In genomic region chr15:36831125-36831914, GRCh38 we compare ENCODE assay signal across 10 cellular contexts.
DNase-seq lines count a peak whose midpoint lies in the region; ATAC-seq, FAIRE-seq and TF ChIP-seq lines count a peak whose summit lies in the region.
"Had no signal": no experiment of that assay in that cellular context is flagged by ENCODE, and none has a peak within 500 bp of the region (broad histone marks: within the 10 kb centered on the region; RNA-seq: fewer than 3 reads in every experiment).

No MANE protein-coding gene starts in this region.

- H3K4me3 ChIP-seq in fibroblast of mammary gland (ENCODE audit: control insufficient read depth, low read depth, low read length), result no peak overlapping the region
- H3K4me3 ChIP-seq in ovary, result no peak overlapping the region

- no peaks in the 10 kb centered on the region for H3K9me3 ChIP-seq in ovary

- H3K4me1 ChIP-seq in ovary (ENCODE audit: insufficient read depth), result no peaks in the 10 kb centered on the region

- TF ChIP-seq CTCF in fibroblast of mammary gland (conservative IDR thresholded peaks at IDR 0.05; ENCODE audit: control insufficient read depth, insufficient read depth, low read depth, low read length) (no peak), ovary (IDR thresholded peaks at IDR 0.05) (no peak)

- H3K27ac ChIP-seq in ovary, result no peak overlapping the region

- in situ Hi-C loops in ACHN (cut with HindIII; ENCODE audit: low pct_ligation_motif_present, low pct_unique_long_range_greater_than_20kb, low sequenced_read_pairs), result no loop called here

- FAIRE-seq in GM12892 (lab: Jason Lieb, UNC), result peak; percentile 93

- H3K27me3 ChIP-seq in ovary, result no peaks in the 10 kb centered on the region

- 84 to 87% (median 87%) methylated on average over 2 of the region's 2 CpGs for WGBS in ovary, 3 donors

- TF ChIP-seq POLR2A in GM12892 (IDR thresholded peaks at IDR 0.05; ENCODE audit: low read depth, low read length) (no peak), ovary (IDR thresholded peaks at IDR 0.05) (no peak)

- peak; percentile 5 for DNase-seq in GM12892 (ENCODE audit: insufficient read length)
- DNase-seq in fibroblast of mammary gland (ENCODE audit: low read depth), result peak; percentile 89
- DNase-seq in ovary, result no peak
- no peak for DNase-seq in NCI-H2029 (lab: John Stamatoyannopoulos, UW)
- no peak for DNase-seq in ACHN
- no peak for DNase-seq in stimulated activated naive CD4-positive, alpha-beta T cell (lab: John Stamatoyannopoulos, UW)
- DNase-seq: activated T-cell treated with anti-CD3 and anti-CD28 coated beads, Interleukin-2, amount 50 U/mL, for 1 hour; NCI-H748 treated with DMSO at 0.1 percent for 48 hours had no signal

- ATAC-seq in GM21528 (IDR thresholded peaks at IDR 0.05; ENCODE audit: low FRiP score, unreplicated experiment) (peak; percentile 95), HG03439 (IDR thresholded peaks at IDR 0.05; ENCODE audit: unreplicated experiment) (peak; percentile 96)

- intact Hi-C loops in ovary (cut with DNase I), result no loop called here

- TF ChIP-seq EP300 in ovary (IDR thresholded peaks at IDR 0.05), result no peak

- no peaks in the 10 kb centered on the region for H3K36me3 ChIP-seq in ovary

Comparison
In these comparisons a context has a peak if more than half of its experiments do, and no peak if none do; other contexts are left out.
1. DNase-seq: peak in GM12892 (single experiment) and fibroblast of mammary gland (single experiment); none in ovary (0 of 5), NCI-H2029 (single experiment), ACHN (single experiment) and stimulated activated naive CD4-positive, alpha-beta T cell (0 of 6).